1 cellular context compared by ENCODE assay signal in the genomic region with DNA sequence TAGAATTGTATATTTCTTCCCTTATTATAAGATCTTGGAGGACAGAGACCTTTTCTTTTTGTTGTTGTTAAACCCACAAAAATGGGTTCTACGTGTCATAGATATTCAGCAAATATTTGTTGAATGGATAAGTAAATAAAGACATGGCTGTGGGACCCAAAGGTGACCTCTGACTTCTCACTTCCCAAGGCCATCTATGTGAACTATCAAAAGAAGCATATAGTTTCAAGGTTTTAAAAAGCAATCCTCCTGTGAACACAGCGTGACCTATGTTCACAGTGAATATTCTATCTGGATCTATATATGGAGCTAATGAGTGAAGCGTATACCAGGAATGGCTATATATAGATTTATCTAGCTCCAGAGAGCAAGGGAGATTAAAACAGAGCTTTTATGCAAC.
TF ChIP-seq lines count a peak whose summit lies in the region.

No MANE protein-coding gene starts in this region.

TF ChIP-seq in HepG2, 621 proteins besides CTCF, POLR2A, EP300 and RAD21 (continued from another document and continues in another):
- TF ChIP-seq, protein P1, sequence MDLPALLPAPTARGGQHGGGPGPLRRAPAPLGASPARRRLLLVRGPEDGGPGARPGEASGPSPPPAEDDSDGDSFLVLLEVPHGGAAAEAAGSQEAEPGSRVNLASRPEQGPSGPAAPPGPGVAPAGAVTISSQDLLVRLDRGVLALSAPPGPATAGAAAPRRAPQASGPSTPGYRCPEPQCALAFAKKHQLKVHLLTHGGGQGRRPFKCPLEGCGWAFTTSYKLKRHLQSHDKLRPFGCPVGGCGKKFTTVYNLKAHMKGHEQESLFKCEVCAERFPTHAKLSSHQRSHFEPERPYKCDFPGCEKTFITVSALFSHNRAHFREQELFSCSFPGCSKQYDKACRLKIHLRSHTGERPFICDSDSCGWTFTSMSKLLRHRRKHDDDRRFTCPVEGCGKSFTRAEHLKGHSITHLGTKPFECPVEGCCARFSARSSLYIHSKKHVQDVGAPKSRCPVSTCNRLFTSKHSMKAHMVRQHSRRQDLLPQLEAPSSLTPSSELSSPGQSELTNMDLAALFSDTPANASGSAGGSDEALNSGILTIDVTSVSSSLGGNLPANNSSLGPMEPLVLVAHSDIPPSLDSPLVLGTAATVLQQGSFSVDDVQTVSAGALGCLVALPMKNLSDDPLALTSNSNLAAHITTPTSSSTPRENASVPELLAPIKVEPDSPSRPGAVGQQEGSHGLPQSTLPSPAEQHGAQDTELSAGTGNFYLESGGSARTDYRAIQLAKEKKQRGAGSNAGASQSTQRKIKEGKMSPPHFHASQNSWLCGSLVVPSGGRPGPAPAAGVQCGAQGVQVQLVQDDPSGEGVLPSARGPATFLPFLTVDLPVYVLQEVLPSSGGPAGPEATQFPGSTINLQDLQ (CRISPR knock-in tag; IDR thresholded peaks at IDR 0.05): no peak
- TF ChIP-seq ZNF564 (CRISPR knock-in tag; IDR thresholded peaks at IDR 0.05) (no peak), ZNF737 (CRISPR knock-in tag; IDR thresholded peaks at IDR 0.05; ENCODE audit: borderline replicate concordance) (no peak), ISX (CRISPR knock-in tag; conservative IDR thresholded peaks at IDR 0.05) (no peak), SKI (IDR thresholded peaks at IDR 0.05; ENCODE audit: partially characterized antibody) (peak; percentile 72), ZNF12 (CRISPR knock-in tag; IDR thresholded peaks at IDR 0.05) (no peak), ZMYM2 (CRISPR knock-in tag; IDR thresholded peaks at IDR 0.05) (no peak), ZNF530 (CRISPR knock-in tag; IDR thresholded peaks at IDR 0.05; ENCODE audit: low read depth) (no peak), ZNF773 (CRISPR knock-in tag; IDR thresholded peaks at IDR 0.05; ENCODE audit: borderline replicate concordance) (no peak), HHEX (CRISPR knock-in tag; IDR thresholded peaks at IDR 0.05) (peak; percentile 96), ATF1 (CRISPR knock-in tag; IDR thresholded peaks at IDR 0.05) (0 out of 2 replicates have a peak, but pooled peaks have one; percentile 27), ZNF672 (CRISPR knock-in tag; IDR thresholded peaks at IDR 0.05) (no peak), SOX13 (IDR thresholded peaks at IDR 0.05) (peak; percentile 74), SOX13 (CRISPR knock-in tag; conservative IDR thresholded peaks at IDR 0.05 in 1 of 2, IDR thresholded peaks at IDR 0.05 in 1 of 2) (peak in 1 of 2 experiments; percentile 90; a peak in 2 of 4 replicates), ZNF33A (CRISPR knock-in tag; IDR thresholded peaks at IDR 0.05; ENCODE audit: borderline replicate concordance) (no peak), SOX5 (CRISPR knock-in tag; IDR thresholded peaks at IDR 0.05; ENCODE audit: borderline replicate concordance) (peak; percentile 86), ZNF670 (CRISPR knock-in tag; IDR thresholded peaks at IDR 0.05; ENCODE audit: borderline replicate concordance) (no peak), NFATC3 (CRISPR knock-in tag; IDR thresholded peaks at IDR 0.05) (no peak), ZNF557 (CRISPR knock-in tag; IDR thresholded peaks at IDR 0.05) (no peak), ZNF292 (CRISPR knock-in tag; IDR thresholded peaks at IDR 0.05; ENCODE audit: borderline replicate concordance, low read depth) (no peak), ZNF251 (CRISPR knock-in tag; IDR thresholded peaks at IDR 0.05) (no peak), ZNF44 (CRISPR knock-in tag; IDR thresholded peaks at IDR 0.05) (no peak), NCOA2 (CRISPR knock-in tag; IDR thresholded peaks at IDR 0.05) (peak; percentile 69), FOXJ3 (CRISPR knock-in tag; IDR thresholded peaks at IDR 0.05; ENCODE audit: borderline replicate concordance) (peak; percentile 58; the same call in 1 of the 2 replicates), ZNF256 (CRISPR knock-in tag; conservative IDR thresholded peaks at IDR 0.05) (no peak), ZFP36L1 (CRISPR knock-in tag; IDR thresholded peaks at IDR 0.05) (0 out of 2 replicates have a peak, but pooled peaks have one; percentile 45), MEF2D (CRISPR knock-in tag; IDR thresholded peaks at IDR 0.05) (peak; percentile 78; the same call in 1 of the 2 replicates), TRIM24 (CRISPR knock-in tag; IDR thresholded peaks at IDR 0.05) (no peak), ZNF83 (CRISPR knock-in tag; IDR thresholded peaks at IDR 0.05; ENCODE audit: borderline replicate concordance) (no peak), MIER3 (CRISPR knock-in tag; IDR thresholded peaks at IDR 0.05; ENCODE audit: borderline replicate concordance) (peak; percentile 44; the same call in 1 of the 2 replicates), SIX1 (CRISPR knock-in tag; IDR thresholded peaks at IDR 0.05; ENCODE audit: borderline replicate concordance) (peak; percentile 56; the same call in 1 of the 2 replicates), STAG1 (CRISPR knock-in tag; IDR thresholded peaks at IDR 0.05) (no peak), ASH2L (IDR thresholded peaks at IDR 0.05; ENCODE audit: insufficient read length, low read depth, low read length) (no peak), NR2C2 (CRISPR knock-in tag; IDR thresholded peaks at IDR 0.05; ENCODE audit: borderline replicate concordance) (peak; percentile 58; the same call in 1 of the 2 replicates), XBP1 (CRISPR knock-in tag; IDR thresholded peaks at IDR 0.05) (no peak), FOSL1 (CRISPR knock-in tag; IDR thresholded peaks at IDR 0.05; ENCODE audit: borderline replicate concordance) (no peak), FOXP1 (IDR thresholded peaks at IDR 0.05) (no peak), FOXP1 (CRISPR knock-in tag; IDR thresholded peaks at IDR 0.05) (peak; percentile 58; the same call in 1 of the 2 replicates), ZNF224 (CRISPR knock-in tag; IDR thresholded peaks at IDR 0.05) (no peak), ZNF709 (CRISPR knock-in tag; IDR thresholded peaks at IDR 0.05) (no peak), HDAC2 (CRISPR knock-in tag; IDR thresholded peaks at IDR 0.05) (peak; percentile 76), MTA1 (CRISPR knock-in tag; IDR thresholded peaks at IDR 0.05; ENCODE audit: borderline replicate concordance) (no peak), KLF6 (CRISPR knock-in tag; IDR thresholded peaks at IDR 0.05) (no peak), ZNF138 (CRISPR knock-in tag; IDR thresholded peaks at IDR 0.05; ENCODE audit: low read depth) (no peak)
- TF ChIP-seq, protein P2, sequence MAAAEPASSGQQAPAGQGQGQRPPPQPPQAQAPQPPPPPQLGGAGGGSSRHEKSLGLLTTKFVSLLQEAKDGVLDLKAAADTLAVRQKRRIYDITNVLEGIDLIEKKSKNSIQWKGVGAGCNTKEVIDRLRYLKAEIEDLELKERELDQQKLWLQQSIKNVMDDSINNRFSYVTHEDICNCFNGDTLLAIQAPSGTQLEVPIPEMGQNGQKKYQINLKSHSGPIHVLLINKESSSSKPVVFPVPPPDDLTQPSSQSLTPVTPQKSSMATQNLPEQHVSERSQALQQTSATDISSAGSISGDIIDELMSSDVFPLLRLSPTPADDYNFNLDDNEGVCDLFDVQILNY (CRISPR knock-in tag; conservative IDR thresholded peaks at IDR 0.05): no peak
- TF ChIP-seq, protein P3, sequence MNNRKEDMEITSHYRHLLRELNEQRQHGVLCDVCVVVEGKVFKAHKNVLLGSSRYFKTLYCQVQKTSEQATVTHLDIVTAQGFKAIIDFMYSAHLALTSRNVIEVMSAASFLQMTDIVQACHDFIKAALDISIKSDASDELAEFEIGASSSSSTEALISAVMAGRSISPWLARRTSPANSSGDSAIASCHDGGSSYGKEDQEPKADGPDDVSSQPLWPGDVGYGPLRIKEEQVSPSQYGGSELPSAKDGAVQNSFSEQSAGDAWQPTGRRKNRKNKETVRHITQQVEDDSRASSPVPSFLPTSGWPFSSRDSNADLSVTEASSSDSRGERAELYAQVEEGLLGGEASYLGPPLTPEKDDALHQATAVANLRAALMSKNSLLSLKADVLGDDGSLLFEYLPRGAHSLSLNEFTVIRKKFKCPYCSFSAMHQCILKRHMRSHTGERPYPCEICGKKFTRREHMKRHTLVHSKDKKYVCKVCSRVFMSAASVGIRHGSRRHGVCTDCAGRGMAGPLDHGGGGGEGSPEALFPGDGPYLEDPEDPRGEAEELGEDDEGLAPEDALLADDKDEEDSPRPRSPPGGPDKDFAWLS (CRISPR knock-in tag; IDR thresholded peaks at IDR 0.05; ENCODE audit: borderline replicate concordance): no peak
- TF ChIP-seq, protein P4, sequence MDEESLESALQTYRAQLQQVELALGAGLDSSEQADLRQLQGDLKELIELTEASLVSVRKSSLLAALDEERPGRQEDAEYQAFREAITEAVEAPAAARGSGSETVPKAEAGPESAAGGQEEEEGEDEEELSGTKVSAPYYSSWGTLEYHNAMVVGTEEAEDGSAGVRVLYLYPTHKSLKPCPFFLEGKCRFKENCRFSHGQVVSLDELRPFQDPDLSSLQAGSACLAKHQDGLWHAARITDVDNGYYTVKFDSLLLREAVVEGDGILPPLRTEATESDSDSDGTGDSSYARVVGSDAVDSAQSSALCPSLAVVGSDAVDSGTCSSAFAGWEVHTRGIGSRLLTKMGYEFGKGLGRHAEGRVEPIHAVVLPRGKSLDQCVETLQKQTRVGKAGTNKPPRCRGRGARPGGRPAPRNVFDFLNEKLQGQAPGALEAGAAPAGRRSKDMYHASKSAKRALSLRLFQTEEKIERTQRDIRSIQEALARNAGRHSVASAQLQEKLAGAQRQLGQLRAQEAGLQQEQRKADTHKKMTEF (CRISPR knock-in tag; IDR thresholded peaks at IDR 0.05): peak; percentile 69
- TF ChIP-seq, protein P5, sequence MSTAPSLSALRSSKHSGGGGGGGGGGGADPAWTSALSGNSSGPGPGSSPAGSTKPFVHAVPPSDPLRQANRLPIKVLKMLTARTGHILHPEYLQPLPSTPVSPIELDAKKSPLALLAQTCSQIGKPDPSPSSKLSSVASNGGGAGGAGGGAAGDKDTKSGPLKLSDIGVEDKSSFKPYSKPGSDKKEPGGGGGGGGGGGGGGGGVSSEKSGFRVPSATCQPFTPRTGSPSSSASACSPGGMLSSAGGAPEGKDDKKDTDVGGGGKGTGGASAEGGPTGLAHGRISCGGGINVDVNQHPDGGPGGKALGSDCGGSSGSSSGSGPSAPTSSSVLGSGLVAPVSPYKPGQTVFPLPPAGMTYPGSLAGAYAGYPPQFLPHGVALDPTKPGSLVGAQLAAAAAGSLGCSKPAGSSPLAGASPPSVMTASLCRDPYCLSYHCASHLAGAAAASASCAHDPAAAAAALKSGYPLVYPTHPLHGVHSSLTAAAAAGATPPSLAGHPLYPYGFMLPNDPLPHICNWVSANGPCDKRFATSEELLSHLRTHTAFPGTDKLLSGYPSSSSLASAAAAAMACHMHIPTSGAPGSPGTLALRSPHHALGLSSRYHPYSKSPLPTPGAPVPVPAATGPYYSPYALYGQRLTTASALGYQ (CRISPR knock-in tag; IDR thresholded peaks at IDR 0.05): peak; percentile 90
- TF ChIP-seq, protein P6, sequence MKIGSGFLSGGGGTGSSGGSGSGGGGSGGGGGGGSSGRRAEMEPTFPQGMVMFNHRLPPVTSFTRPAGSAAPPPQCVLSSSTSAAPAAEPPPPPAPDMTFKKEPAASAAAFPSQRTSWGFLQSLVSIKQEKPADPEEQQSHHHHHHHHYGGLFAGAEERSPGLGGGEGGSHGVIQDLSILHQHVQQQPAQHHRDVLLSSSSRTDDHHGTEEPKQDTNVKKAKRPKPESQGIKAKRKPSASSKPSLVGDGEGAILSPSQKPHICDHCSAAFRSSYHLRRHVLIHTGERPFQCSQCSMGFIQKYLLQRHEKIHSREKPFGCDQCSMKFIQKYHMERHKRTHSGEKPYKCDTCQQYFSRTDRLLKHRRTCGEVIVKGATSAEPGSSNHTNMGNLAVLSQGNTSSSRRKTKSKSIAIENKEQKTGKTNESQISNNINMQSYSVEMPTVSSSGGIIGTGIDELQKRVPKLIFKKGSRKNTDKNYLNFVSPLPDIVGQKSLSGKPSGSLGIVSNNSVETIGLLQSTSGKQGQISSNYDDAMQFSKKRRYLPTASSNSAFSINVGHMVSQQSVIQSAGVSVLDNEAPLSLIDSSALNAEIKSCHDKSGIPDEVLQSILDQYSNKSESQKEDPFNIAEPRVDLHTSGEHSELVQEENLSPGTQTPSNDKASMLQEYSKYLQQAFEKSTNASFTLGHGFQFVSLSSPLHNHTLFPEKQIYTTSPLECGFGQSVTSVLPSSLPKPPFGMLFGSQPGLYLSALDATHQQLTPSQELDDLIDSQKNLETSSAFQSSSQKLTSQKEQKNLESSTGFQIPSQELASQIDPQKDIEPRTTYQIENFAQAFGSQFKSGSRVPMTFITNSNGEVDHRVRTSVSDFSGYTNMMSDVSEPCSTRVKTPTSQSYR (CRISPR knock-in tag; IDR thresholded peaks at IDR 0.05; ENCODE audit: borderline replicate concordance): no peak
- TF ChIP-seq, protein P7, sequence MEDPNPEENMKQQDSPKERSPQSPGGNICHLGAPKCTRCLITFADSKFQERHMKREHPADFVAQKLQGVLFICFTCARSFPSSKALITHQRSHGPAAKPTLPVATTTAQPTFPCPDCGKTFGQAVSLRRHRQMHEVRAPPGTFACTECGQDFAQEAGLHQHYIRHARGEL (CRISPR knock-in tag; IDR thresholded peaks at IDR 0.05): no peak
- TF ChIP-seq, protein P8, sequence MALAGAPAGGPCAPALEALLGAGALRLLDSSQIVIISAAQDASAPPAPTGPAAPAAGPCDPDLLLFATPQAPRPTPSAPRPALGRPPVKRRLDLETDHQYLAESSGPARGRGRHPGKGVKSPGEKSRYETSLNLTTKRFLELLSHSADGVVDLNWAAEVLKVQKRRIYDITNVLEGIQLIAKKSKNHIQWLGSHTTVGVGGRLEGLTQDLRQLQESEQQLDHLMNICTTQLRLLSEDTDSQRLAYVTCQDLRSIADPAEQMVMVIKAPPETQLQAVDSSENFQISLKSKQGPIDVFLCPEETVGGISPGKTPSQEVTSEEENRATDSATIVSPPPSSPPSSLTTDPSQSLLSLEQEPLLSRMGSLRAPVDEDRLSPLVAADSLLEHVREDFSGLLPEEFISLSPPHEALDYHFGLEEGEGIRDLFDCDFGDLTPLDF (CRISPR knock-in tag; IDR thresholded peaks at IDR 0.05): no peak
